In the genomic region with DNA sequence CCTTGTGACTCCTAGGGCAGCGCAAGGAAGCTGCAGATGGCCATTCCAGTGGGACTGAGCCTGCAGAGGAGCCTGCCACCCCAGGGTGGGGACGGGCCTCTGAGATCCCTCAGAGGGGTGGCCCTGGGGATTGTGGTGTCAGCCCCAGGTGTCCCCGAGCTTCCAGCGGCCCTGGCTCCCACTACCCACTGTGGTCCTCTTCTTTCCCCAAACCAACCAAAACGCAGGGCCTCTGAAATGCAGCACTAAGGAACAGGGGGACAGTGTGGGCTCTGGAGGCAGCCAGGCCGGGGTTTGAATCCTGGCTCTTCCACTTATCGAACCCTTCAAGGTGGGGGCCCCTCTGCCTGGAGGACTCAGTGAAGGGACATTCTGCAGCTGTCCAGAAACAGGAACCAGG, we compare ENCODE assay signal across 17 cellular contexts. TPM values are rescaled to one million over a fixed set of nuclear protein-coding genes. Genes with fewer than 3 reads are reported as not detected.
"Had no signal": no experiment of that assay in that cellular context is flagged by ENCODE, and none has a peak within 500 bp of the region (broad histone marks: within the 10 kb centered on the region; RNA-seq: fewer than 3 reads in every experiment).

No MANE protein-coding gene starts in this region.

- ATAC-seq: activated naive CD4-positive, alpha-beta T cell treated with anti-CD3 and anti-CD28 coated beads, Interleukin-2, amount 50 U/mL, for 72 hours; left colon; naive thymus-derived CD4-positive, alpha-beta T cell; stimulated activated naive B cell treated with anti-CD40 and anti-IgM and Interleukin-4, amounts not matched to agents 10 μg/mL and 1 μg/mL and 100 μg/mL, for 72 hours; WTC11 had no signal

- H3K4me3 ChIP-seq: adrenal gland, breast epithelium, esophagus squamous epithelium, heart right ventricle, lung, neural progenitor cell, prostate gland had no signal

- H3K27me3 ChIP-seq: adrenal gland, breast epithelium, esophagus squamous epithelium, heart right ventricle had no signal

- H3K27ac Mint-ChIP-seq: activated naive CD4-positive, alpha-beta T cell treated with anti-CD3 and anti-CD28 coated beads, Interleukin-2, amount 50 U/mL, for 72 hours; naive thymus-derived CD4-positive, alpha-beta T cell; stimulated activated naive B cell treated with anti-CD40 and anti-IgM and Interleukin-4, amounts not matched to agents 10 μg/mL and 1 μg/mL and 100 μg/mL, for 72 hours; WTC11 had no signal

- H3K9ac ChIP-seq: neural progenitor cell had no signal

- H3K36me3 ChIP-seq: adrenal gland, breast epithelium, neural progenitor cell, prostate gland had no signal

- DNase-seq: activated T-cell treated with anti-CD3 and anti-CD28 coated beads, Interleukin-2, amount 50 U/mL, for 1 hour; adrenal gland; esophagus squamous epithelium; heart right ventricle; islet precursor cell; left colon; naive thymus-derived CD4-positive, alpha-beta T cell; small intestine; stimulated activated CD8-positive, alpha-beta memory T cell treated with anti-CD3 and anti-CD28 coated beads, Interleukin-4, amount 100 ng/mL, for 48 hours; stimulated activated naive B cell treated with anti-CD40 and anti-IgM and Interleukin-4, amounts not matched to agents 10 μg/mL and 1 μg/mL and 100 μg/mL, for 72 hours; T-helper 9 cell had no signal

- H3K36me3 Mint-ChIP-seq: activated naive CD4-positive, alpha-beta T cell treated with anti-CD3 and anti-CD28 coated beads, Interleukin-2, amount 50 U/mL, for 72 hours; naive thymus-derived CD4-positive, alpha-beta T cell; stimulated activated naive B cell treated with anti-CD40 and anti-IgM and Interleukin-4, amounts not matched to agents 10 μg/mL and 1 μg/mL and 100 μg/mL, for 72 hours; WTC11 had no signal

- H3K9me3 Mint-ChIP-seq: activated naive CD4-positive, alpha-beta T cell treated with anti-CD3 and anti-CD28 coated beads, Interleukin-2, amount 50 U/mL, for 72 hours; naive thymus-derived CD4-positive, alpha-beta T cell; neural progenitor cell; stimulated activated naive B cell treated with anti-CD40 and anti-IgM and Interleukin-4, amounts not matched to agents 10 μg/mL and 1 μg/mL and 100 μg/mL, for 72 hours; WTC11 had no signal

- H2AFZ ChIP-seq: neural progenitor cell had no signal

- H3K9me3 ChIP-seq: adrenal gland, breast epithelium, esophagus squamous epithelium, heart right ventricle, prostate gland had no signal

- H3K4me3 Mint-ChIP-seq: naive thymus-derived CD4-positive, alpha-beta T cell; stimulated activated naive B cell treated with anti-CD40 and anti-IgM and Interleukin-4, amounts not matched to agents 10 μg/mL and 1 μg/mL and 100 μg/mL, for 72 hours; WTC11 had no signal

- H3K4me2 ChIP-seq: neural progenitor cell had no signal

- H3K27ac ChIP-seq: neural progenitor cell, prostate gland had no signal

- H3K4me1 ChIP-seq: adrenal gland, breast epithelium, neural progenitor cell, prostate gland had no signal

RNA-seq across cellular contexts. Expression of a gene that starts 32.7 kb away (rescaled TPM):
- total RNA-seq: activated naive CD4-positive, alpha-beta T cell treated with anti-CD3 and anti-CD28 coated beads, Interleukin-2, amount 50 U/mL, for 72 hours had no signal
- polyA plus RNA-seq: naive thymus-derived CD4-positive, alpha-beta T cell had no signal
